Comparison of ENCODE assay signal across 22 cellular contexts in the genomic region with DNA sequence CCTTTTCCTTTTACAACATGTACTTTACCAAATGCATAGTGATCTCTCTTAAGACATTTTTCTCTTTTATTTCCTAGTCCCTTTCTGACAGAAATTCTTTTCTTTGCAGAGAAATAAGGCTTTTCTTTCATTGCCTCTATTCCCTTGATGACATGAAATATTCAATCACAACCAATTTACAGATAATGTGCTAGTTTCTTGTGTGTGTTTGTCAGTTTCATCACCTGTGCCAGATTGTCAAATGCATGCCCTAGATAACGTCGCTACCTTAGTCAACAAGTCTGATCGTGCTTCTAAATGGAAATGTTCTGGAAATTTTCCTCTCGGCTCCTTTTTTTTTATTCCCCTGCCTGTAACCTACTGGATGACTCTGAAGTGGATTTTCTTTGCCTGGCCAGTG.
"Had no signal": no experiment of that assay in that cellular context is flagged by ENCODE, and none has a peak within 500 bp of the region (broad histone marks: within the 10 kb centered on the region; RNA-seq: fewer than 3 reads in every experiment).

No MANE protein-coding gene starts in this region.

- H3K9me3 ChIP-seq: gastrocnemius medialis, ovary, right atrium auricular region, sigmoid colon, testis, tibial nerve, upper lobe of right lung, vagina had no signal

- H3K27ac ChIP-seq: left ventricle myocardium inferior, ovary, right atrium auricular region, sigmoid colon, testis, tibial nerve, upper lobe of right lung, vagina had no signal

- H3K27me3 Mint-ChIP-seq: dendritic cell treated with granulocyte-macrophage colony-stimulating factor and Interleukin-4, amounts not matched to agents 40 ng/mL and 50 ng/mL, for 4 days; stimulated activated memory B cell treated with anti-CD40 and anti-IgM and Interleukin-4, amounts not matched to agents 10 μg/mL and 1 μg/mL and 100 μg/mL, for 72 hours; stimulated activated naive CD8-positive, alpha-beta T cell treated with anti-CD3 and anti-CD28 coated beads, Interleukin-15, Interleukin-2, amounts not matched to agents 100 ng/mL and 50 ng/mL, for 24 hours had no signal

- H3K4me3 ChIP-seq: gastrocnemius medialis, left ventricle myocardium inferior, lung, ovary, right atrium auricular region, sigmoid colon, smooth muscle cell, testis, tibial nerve, upper lobe of right lung, vagina had no signal

- ATAC-seq: effector memory CD8-positive, alpha-beta T cell; naive thymus-derived CD4-positive, alpha-beta T cell; stimulated activated memory B cell treated with anti-CD40 and anti-IgM and Interleukin-4, amounts not matched to agents 10 μg/mL and 1 μg/mL and 100 μg/mL, for 72 hours; upper lobe of right lung had no signal

- H3K36me3 ChIP-seq: gastrocnemius medialis, left ventricle myocardium inferior, ovary, right atrium auricular region, sigmoid colon, tibial nerve, upper lobe of right lung, vagina had no signal

- H3K4me1 ChIP-seq: left ventricle myocardium inferior, right atrium auricular region, sigmoid colon, testis, tibial nerve, upper lobe of right lung, vagina had no signal

- H3K27me3 ChIP-seq: gastrocnemius medialis, ovary, right atrium auricular region, sigmoid colon, testis, tibial nerve, upper lobe of right lung, vagina had no signal

- H3K27ac Mint-ChIP-seq: dendritic cell treated with granulocyte-macrophage colony-stimulating factor and Interleukin-4, amounts not matched to agents 40 ng/mL and 50 ng/mL, for 4 days; effector memory CD8-positive, alpha-beta T cell; naive thymus-derived CD4-positive, alpha-beta T cell; stimulated activated memory B cell treated with anti-CD40 and anti-IgM and Interleukin-4, amounts not matched to agents 10 μg/mL and 1 μg/mL and 100 μg/mL, for 72 hours; stimulated activated naive CD8-positive, alpha-beta T cell treated with anti-CD3 and anti-CD28 coated beads, Interleukin-15, Interleukin-2, amounts not matched to agents 100 ng/mL and 50 ng/mL, for 24 hours had no signal

- DNase-seq: effector memory CD8-positive, alpha-beta T cell; erythroblast; gastrocnemius medialis; islet precursor cell; left ventricle myocardium inferior; naive thymus-derived CD4-positive, alpha-beta T cell; nucleus accumbens; ovary; sigmoid colon; stimulated activated CD4-positive, alpha-beta T cell treated with anti-CD3 and anti-CD28 coated beads, Interleukin-4, amount 100 ng/mL, for 1 hour; stimulated activated CD8-positive, alpha-beta memory T cell treated with anti-CD3 and anti-CD28 coated beads, Interleukin-4, amount 100 ng/mL, for 48 hours; testis; upper lobe of right lung had no signal

- H3K9me3 Mint-ChIP-seq: neural crest cell; stimulated activated naive CD8-positive, alpha-beta T cell treated with anti-CD3 and anti-CD28 coated beads, Interleukin-15, Interleukin-2, amounts not matched to agents 100 ng/mL and 50 ng/mL, for 24 hours had no signal

- H3K4me1 Mint-ChIP-seq: naive thymus-derived CD4-positive, alpha-beta T cell; neural crest cell; stimulated activated memory B cell treated with anti-CD40 and anti-IgM and Interleukin-4, amounts not matched to agents 10 μg/mL and 1 μg/mL and 100 μg/mL, for 72 hours had no signal

- H3K4me2 ChIP-seq: smooth muscle cell had no signal

- H3K4me3 Mint-ChIP-seq: dendritic cell treated with granulocyte-macrophage colony-stimulating factor and Interleukin-4, amounts not matched to agents 40 ng/mL and 50 ng/mL, for 4 days; effector memory CD8-positive, alpha-beta T cell; naive thymus-derived CD4-positive, alpha-beta T cell; neural crest cell; stimulated activated memory B cell treated with anti-CD40 and anti-IgM and Interleukin-4, amounts not matched to agents 10 μg/mL and 1 μg/mL and 100 μg/mL, for 72 hours; stimulated activated naive CD8-positive, alpha-beta T cell treated with anti-CD3 and anti-CD28 coated beads, Interleukin-15, Interleukin-2, amounts not matched to agents 100 ng/mL and 50 ng/mL, for 24 hours had no signal

- H3K36me3 Mint-ChIP-seq: naive thymus-derived CD4-positive, alpha-beta T cell; stimulated activated memory B cell treated with anti-CD40 and anti-IgM and Interleukin-4, amounts not matched to agents 10 μg/mL and 1 μg/mL and 100 μg/mL, for 72 hours had no signal
